In genomic region chr11:66119348-66120133, GRCh38 we compare ENCODE assay signal across 1 cellular context.
TF ChIP-seq lines count a peak whose summit lies in the region.

No MANE protein-coding gene starts in this region.

TF ChIP-seq in HEK293, 187 proteins besides CTCF, POLR2A, EP300 and RAD21 (continued from another document):
- TF ChIP-seq TSHZ1 (tag by site-specific recombination; IDR thresholded peaks at IDR 0.05; ENCODE audit: borderline replicate concordance), result no peak
- no peak for TF ChIP-seq ZNF391 (tag by site-specific recombination; IDR thresholded peaks at IDR 0.05; ENCODE audit: borderline replicate concordance, low read depth)
- TF ChIP-seq ZSCAN5A (tag by site-specific recombination; IDR thresholded peaks at IDR 0.05), result no peak
- TF ChIP-seq ZNF791 (tag by site-specific recombination; IDR thresholded peaks at IDR 0.05), result no peak
- TF ChIP-seq ZNF514 (tag by site-specific recombination; IDR thresholded peaks at IDR 0.05), result no peak
- no peak for TF ChIP-seq ZNF114 (tag by site-specific recombination; IDR thresholded peaks at IDR 0.05)
- no peak for TF ChIP-seq ZNF639 (tag by site-specific recombination; IDR thresholded peaks at IDR 0.05)
- no peak for TF ChIP-seq ZNF792 (tag by site-specific recombination; IDR thresholded peaks at IDR 0.05)
- TF ChIP-seq ZBTB44 (tag by site-specific recombination; IDR thresholded peaks at IDR 0.05), result no peak
- no peak for TF ChIP-seq ZNF223 (tag by site-specific recombination; IDR thresholded peaks at IDR 0.05)
- 0 out of 2 replicates have a peak, but pooled peaks have one; percentile 39 for TF ChIP-seq ZBTB17 (tag by site-specific recombination; IDR thresholded peaks at IDR 0.05)
- TF ChIP-seq ZNF843 (tag by site-specific recombination; IDR thresholded peaks at IDR 0.05), result no peak
- TF ChIP-seq ZNF302 (tag by site-specific recombination; IDR thresholded peaks at IDR 0.05; ENCODE audit: low read depth), result no peak
- no peak for TF ChIP-seq YY1 (tag by site-specific recombination; IDR thresholded peaks at IDR 0.05)
- TF ChIP-seq ZNF501 (tag by site-specific recombination; IDR thresholded peaks at IDR 0.05), result no peak
- no peak for TF ChIP-seq ZFP3 (tag by site-specific recombination; IDR thresholded peaks at IDR 0.05; ENCODE audit: low read depth)
- no peak for TF ChIP-seq ZNF76 (tag by site-specific recombination; IDR thresholded peaks at IDR 0.05; ENCODE audit: borderline replicate concordance, low read depth)
- peak; percentile 59 for TF ChIP-seq ZNF366 (tag by site-specific recombination; conservative IDR thresholded peaks at IDR 0.05)
- TF ChIP-seq ZNF664 (tag by site-specific recombination; IDR thresholded peaks at IDR 0.05), result no peak
- no peak for TF ChIP-seq ZNF513 (tag by site-specific recombination; IDR thresholded peaks at IDR 0.05)
- TF ChIP-seq INSM2 (tag by site-specific recombination; IDR thresholded peaks at IDR 0.05), result no peak
- no peak for TF ChIP-seq RBAK (tag by site-specific recombination; IDR thresholded peaks at IDR 0.05)
- no peak for TF ChIP-seq ZNF155 (tag by site-specific recombination; IDR thresholded peaks at IDR 0.05)
- TF ChIP-seq PRDM10 (tag by site-specific recombination; IDR thresholded peaks at IDR 0.05), result no peak
- no peak for TF ChIP-seq ZNF747 (tag by site-specific recombination; IDR thresholded peaks at IDR 0.05)
- TF ChIP-seq GLIS1 (tag by site-specific recombination; IDR thresholded peaks at IDR 0.05), result peak; percentile 47; the same call in 1 of the 2 replicates
- 0 out of 2 replicates have a peak, but pooled peaks have one; percentile 28 for TF ChIP-seq ZEB2 (tag by site-specific recombination; IDR thresholded peaks at IDR 0.05)
- no peak for TF ChIP-seq ZNF670 (tag by site-specific recombination; IDR thresholded peaks at IDR 0.05; ENCODE audit: low read depth)
- TF ChIP-seq ZNF138 (tag by site-specific recombination; IDR thresholded peaks at IDR 0.05; ENCODE audit: borderline replicate concordance), result no peak
- TF ChIP-seq ZSCAN30 (tag by site-specific recombination; IDR thresholded peaks at IDR 0.05), result no peak
- TF ChIP-seq ZBTB20 (tag by site-specific recombination; IDR thresholded peaks at IDR 0.05), result no peak
- TF ChIP-seq ZNF624 (tag by site-specific recombination; IDR thresholded peaks at IDR 0.05), result no peak
- no peak for TF ChIP-seq ZNF610 (tag by site-specific recombination; IDR thresholded peaks at IDR 0.05; ENCODE audit: borderline replicate concordance)
- TF ChIP-seq MYNN (tag by site-specific recombination; IDR thresholded peaks at IDR 0.05; ENCODE audit: borderline replicate concordance), result no peak
- TF ChIP-seq KLF1 (tag by site-specific recombination; IDR thresholded peaks at IDR 0.05), result no peak
- no peak for TF ChIP-seq ZNF561 (tag by site-specific recombination; IDR thresholded peaks at IDR 0.05; ENCODE audit: borderline replicate concordance)
- TF ChIP-seq ZNF544 (tag by site-specific recombination; IDR thresholded peaks at IDR 0.05), result no peak
- TF ChIP-seq REPIN1 (tag by site-specific recombination; IDR thresholded peaks at IDR 0.05; ENCODE audit: low read depth), result no peak
- no peak for TF ChIP-seq ZNF530 (tag by site-specific recombination; IDR thresholded peaks at IDR 0.05; ENCODE audit: low read depth)
- TF ChIP-seq GLI4 (tag by site-specific recombination; IDR thresholded peaks at IDR 0.05), result no peak
TF ChIP-seq in HEK293: peak in this region for 14.
